Comparison of ENCODE assay signal across 8 cellular contexts in genomic region chr9:74777136-74777879, GRCh38.
DNase-seq lines count a peak whose midpoint lies in the region; ATAC-seq and TF ChIP-seq lines count a peak whose summit lies in the region.

No MANE protein-coding gene starts in this region.

- DNase-seq in GM10248 (ENCODE audit: extremely low spot score) (peak; percentile 51), H4 (ENCODE audit: low spot score) (peak; percentile 48), NCI-H1048 (lab: John Stamatoyannopoulos, UW) (peak; percentile 21), cerebellum (ENCODE audit: low spot score) (peak; percentile 53), left lobe of liver (ENCODE audit: low spot score) (peak; percentile 55)
- peak; percentile 30 for DNase-seq in activated CD4-positive, alpha-beta T cell treated with anti-CD3 and anti-CD28 coated beads for 1 hour
- DNase-seq in stimulated activated CD4-positive, alpha-beta T cell treated with anti-CD3 and anti-CD28 coated beads, TNF-alpha, amount 100 ng/mL, for 48 hours (ENCODE audit: low read depth in 3 of 3), result peak; percentile 29 to 51 (median 47)

- POLR2A ChIA-PET in GM10248 (lab: Yijun Ruan, JAX), result no interaction called here

- ATAC-seq in left lobe of liver, result peak; percentile 86
- no peak for ATAC-seq in GM19324 (IDR thresholded peaks at IDR 0.05; ENCODE audit: low FRiP score, unreplicated experiment)

- peak; percentile 64 for TF ChIP-seq CTCF in GM10248 (IDR thresholded peaks at IDR 0.05; ENCODE audit: control extremely low read depth, extremely low read depth, low read depth, missing control alignments)

- CTCF ChIA-PET in GM10248 (lab: Yijun Ruan, JAX), result interaction anchor here (0.9 to 12.7 kb wide), 23 partner anchors 10 to 311 kb away, joined by 3 to 166 read pairs (median 4); partner anchors contain the start of genes NMRK1 and OSTF1
